In genomic region chr6:150734235-150734634, GRCh38 we compare ENCODE assay signal across 17 cellular contexts.
DNase-seq lines count a peak whose midpoint lies in the region; TF ChIP-seq lines count a peak whose summit lies in the region.
"Had no signal": no experiment of that assay in that cellular context is flagged by ENCODE, and none has a peak within 500 bp of the region (broad histone marks: within the 10 kb centered on the region; RNA-seq: fewer than 3 reads in every experiment).

No MANE protein-coding gene starts in this region.

- DNase-seq in RWPE1 (ENCODE audit: low spot score) (peak; percentile 78), epithelial cell of esophagus (ENCODE audit: low read depth) (peak; percentile 87), kidney tubule cell (ENCODE audit: low spot score) (peak; percentile 89), GM03348 (ENCODE audit: low spot score) (no peak), vagina (ENCODE audit: extremely low spot score in 2 of 2) (no peak), COR-L47 (lab: John Stamatoyannopoulos, UW) (no peak)
- DNase-seq: EL, H7, IMR-90, Kasumi-1, MV-4-11, NCI-H1417 treated with DMSO at 0.1 percent for 48 hours, NCI-H1930, NCI-H446, NCI-H748 treated with DMSO at 0.1 percent for 48 hours, OCI-M1 had no signal

- POLR2A ChIA-PET in HEK293 (lab: Yijun Ruan, JAX) = interaction anchor here (1.0 to 1.1 kb wide), 2 partner anchors 9 to 17 kb away, joined by 3 read pairs; no protein-coding TSS in a partner anchor
- POLR2A ChIA-PET in RWPE1 (lab: Yijun Ruan, JAX; ENCODE audit: low non-redundant PET) = no interaction called here

- no peak for TF ChIP-seq POLR2A in vagina (IDR thresholded peaks at IDR 0.05)

- H3K4me3 ChIP-seq in HEK293 (ENCODE audit: low read depth, low read length) (no peak overlapping the region), epithelial cell of esophagus (ENCODE audit: low read length) (no peak overlapping the region), vagina (no peak overlapping the region)

- H3K27ac ChIP-seq in HEK293 (ENCODE audit: extremely low read depth, low read depth, low read length) (no peak overlapping the region), RWPE1 (no peak overlapping the region), vagina (no peak overlapping the region)

- H3K9me3 ChIP-seq in HEK293 (ENCODE audit: control insufficient read depth, insufficient read depth, low read depth, low read length) = no peaks in the 10 kb centered on the region
- no peaks in the 10 kb centered on the region for H3K9me3 ChIP-seq in vagina

- H3K4me1 ChIP-seq in HEK293 (ENCODE audit: control insufficient read depth, insufficient read depth, low read length) (peaks cover 4% of the 10 kb centered on the region), vagina (no peaks in the 10 kb centered on the region)

- CTCF ChIA-PET in HEK293 (lab: Yijun Ruan, JAX) (interaction anchor here (0.6 to 2.1 kb wide), 5 partner anchors 7 to 316 kb away, joined by 3 to 14 read pairs (median 3); no protein-coding TSS in a partner anchor), RWPE1 (lab: Yijun Ruan, JAX) (interaction anchor here (0.6 to 0.7 kb wide), 2 partner anchors 230 to 316 kb away, joined by 3 to 4 read pairs; no protein-coding TSS in a partner anchor)

- H3K36me3 ChIP-seq in HEK293 (ENCODE audit: control insufficient read depth in 2 of 2, insufficient read depth in 1 of 2, low read length in 2 of 2) (peaks cover 0 to 11% of the 10 kb centered on the region in 2 experiments; a peak in 1 of 3 replicates), vagina (no peaks in the 10 kb centered on the region)

- intact Hi-C loops in vagina (cut with DNase I) = no loop called here

- TF ChIP-seq CTCF in HEK293 (tag by site-specific recombination; IDR thresholded peaks at IDR 0.05) = no peak
- no peak for TF ChIP-seq CTCF in RWPE1 (conservative IDR thresholded peaks at IDR 0.05; ENCODE audit: low read depth)
- no peak for TF ChIP-seq CTCF in epithelial cell of esophagus (IDR thresholded peaks at IDR 0.05; ENCODE audit: insufficient read depth, low read depth, low read length, missing control alignments)
- TF ChIP-seq CTCF in vagina (IDR thresholded peaks at IDR 0.05) = no peak

- H3K27me3 ChIP-seq in vagina = no peaks in the 10 kb centered on the region

TF ChIP-seq in HEK293, 187 proteins besides CTCF, POLR2A, EP300 and RAD21:
- TF ChIP-seq WT1 (tag by site-specific recombination; IDR thresholded peaks at IDR 0.05) (no peak), ZNF157 (tag by site-specific recombination; IDR thresholded peaks at IDR 0.05) (no peak), ZNF658 (tag by site-specific recombination; IDR thresholded peaks at IDR 0.05) (no peak), ZNF585B (tag by site-specific recombination; IDR thresholded peaks at IDR 0.05) (no peak), ZNF214 (tag by site-specific recombination; IDR thresholded peaks at IDR 0.05; ENCODE audit: borderline replicate concordance) (no peak), ZNF155 (tag by site-specific recombination; IDR thresholded peaks at IDR 0.05) (no peak), OSR2 (tag by site-specific recombination; IDR thresholded peaks at IDR 0.05) (peak; percentile 91), ZNF19 (tag by site-specific recombination; IDR thresholded peaks at IDR 0.05; ENCODE audit: low read depth) (no peak), SP7 (tag by site-specific recombination; IDR thresholded peaks at IDR 0.05) (peak; percentile 62), SP3 (tag by site-specific recombination; IDR thresholded peaks at IDR 0.05) (0 out of 2 replicates have a peak, but pooled peaks have one; percentile 17)
TF ChIP-seq in HEK293: peak in this region for 3.

Comparison
In these comparisons a context has a peak if more than half of its experiments do, and no peak if none do; other contexts are left out.
1. DNase-seq: peak in RWPE1 (single experiment), epithelial cell of esophagus (single experiment) and kidney tubule cell (single experiment); none in GM03348 (single experiment), vagina (0 of 2) and COR-L47 (single experiment).